In genomic region chr5:126499742-126500396, GRCh38 we compare ENCODE assay signal across 9 cellular contexts.
DNase-seq lines count a peak whose midpoint lies in the region; ATAC-seq, FAIRE-seq and TF ChIP-seq lines count a peak whose summit lies in the region.
"Had no signal": no experiment of that assay in that cellular context is flagged by ENCODE, and none has a peak within 500 bp of the region (broad histone marks: within the 10 kb centered on the region; RNA-seq: fewer than 3 reads in every experiment).

No MANE protein-coding gene starts in this region.

- H3K4ac ChIP-seq in mesenchymal stem cell (ENCODE audit: low read depth in 1 of 2, low read length in 2 of 2): no peak overlapping the region

- H3K4me1 ChIP-seq in heart right ventricle: peaks cover 0 to 20% (median 15%) of the 10 kb centered on the region in 9 donors
- H3K4me1 ChIP-seq in pancreas: peaks cover 0 to 9% (median 0%) of the 10 kb centered on the region in 3 donors
- H3K4me1 ChIP-seq in mesenchymal stem cell (ENCODE audit: control insufficient read depth, insufficient read depth, low read depth, low read length): peaks cover 13% of the 10 kb centered on the region

- intact Hi-C loops in heart right ventricle (cut with DNase I): loop anchor here in 6 of 10 donors (5.0 to 10.0 kb wide), 2 partner anchors 37 to 65 kb away; no protein-coding TSS in a partner anchor
- intact Hi-C loops in left ventricle myocardium superior (cut with micrococcal nuclease): loop anchor here (10.0 kb wide), 1 partner anchor 145 kb away; no protein-coding TSS in a partner anchor
- intact Hi-C loops in pancreas (cut with DNase I): no loop called here

- H4K8ac ChIP-seq in mesenchymal stem cell (ENCODE audit: low read length): no peak overlapping the region

- H3K4me3 ChIP-seq in heart right ventricle (no peak overlapping the region), coronary artery (no peak overlapping the region), pancreas (no peak overlapping the region), mesenchymal stem cell (ENCODE audit: insufficient read depth in 1 of 2, low read depth in 1 of 2, low read length in 2 of 2) (no peak overlapping the region)

- no peak overlapping the region for H3K4me2 ChIP-seq in mesenchymal stem cell (ENCODE audit: low read length, poor library complexity, severe bottlenecking)

- H3K23ac ChIP-seq in mesenchymal stem cell (ENCODE audit: low read length in 2 of 2): no peak overlapping the region

- H3K27me3 ChIP-seq in heart right ventricle (no peaks in the 10 kb centered on the region), pancreas (no peaks in the 10 kb centered on the region), mesenchymal stem cell (ENCODE audit: control insufficient read depth in 1 of 2, insufficient read depth in 1 of 2, low read length in 2 of 2) (no peaks in the 10 kb centered on the region)

- no peak overlapping the region for H2AK5ac ChIP-seq in mesenchymal stem cell (ENCODE audit: low read length, severe bottlenecking)

- no peaks in the 10 kb centered on the region for H3K79me1 ChIP-seq in mesenchymal stem cell (replicated peaks; ENCODE audit: low read length, poor library complexity, severe bottlenecking)

- H2BK15ac ChIP-seq in mesenchymal stem cell (ENCODE audit: low read depth, poor library complexity, severe bottlenecking): no peak overlapping the region

- H3K27ac ChIP-seq in heart right ventricle: no peak overlapping the region
- H3K27ac ChIP-seq in coronary artery: no peak overlapping the region
- H3K27ac ChIP-seq in pancreas: no peak overlapping the region
- no peak overlapping the region for H3K27ac ChIP-seq in mesenchymal stem cell (ENCODE audit: low read length, poor library complexity, severe bottlenecking)
- H3K27ac ChIP-seq: epithelial cell of prostate had no signal

- H3K9me3 ChIP-seq in heart right ventricle (no peaks in the 10 kb centered on the region), pancreas (no peaks in the 10 kb centered on the region), mesenchymal stem cell (ENCODE audit: control insufficient read depth, low read length) (no peaks in the 10 kb centered on the region)

- H3K18ac ChIP-seq in mesenchymal stem cell (ENCODE audit: low read depth in 1 of 2, low read length in 2 of 2): no peak overlapping the region

- WGBS in heart right ventricle, 2 donors: 89 to 92% methylated on average over 4 of the region's 4 CpGs
- 82 to 90% methylated on average over 4 of the region's 4 CpGs for WGBS in pancreas, 2 donors
- WGBS in mesenchymal stem cell: 90% methylated on average over 3 of the region's 4 CpGs

- no peak overlapping the region for H4K91ac ChIP-seq in mesenchymal stem cell (ENCODE audit: low read length)

- H3K36me3 ChIP-seq in heart right ventricle (peaks cover 0 to 28% (median 0%) of the 10 kb centered on the region in 9 donors), pancreas (no peaks in the 10 kb centered on the region), mesenchymal stem cell (ENCODE audit: control insufficient read depth in 1 of 2, insufficient read depth in 2 of 2, low read depth in 1 of 2, low read length in 2 of 2) (peaks cover 0 to 2% of the 10 kb centered on the region in 2 experiments)

- H2BK12ac ChIP-seq in mesenchymal stem cell (ENCODE audit: low read length in 2 of 2): peak overlapping the region in 1 of 2 experiments; percentile 13

- TF ChIP-seq CTCF in heart right ventricle (IDR thresholded peaks at IDR 0.05): peak; percentile 30 to 61 (median 51)
- peak; percentile 19 for TF ChIP-seq CTCF in coronary artery (IDR thresholded peaks at IDR 0.05)
- TF ChIP-seq CTCF in pancreas (IDR thresholded peaks at IDR 0.05): peak; percentile 16 to 48 (median 36)

- no peak overlapping the region for H2BK120ac ChIP-seq in mesenchymal stem cell (ENCODE audit: low read depth, low read length)

- H3K9ac ChIP-seq in mesenchymal stem cell (ENCODE audit: low read length): no peak overlapping the region

- no peak for ATAC-seq in heart right ventricle
- ATAC-seq in left ventricle myocardium superior: no peak
- peak; percentile 70 for ATAC-seq in HG02642 (IDR thresholded peaks at IDR 0.05; ENCODE audit: poor library complexity, unreplicated experiment)
- ATAC-seq in pancreas: peak in 3 of 4 donors; percentile 36 to 79 (median 47)

- DNase-seq in heart right ventricle: no peak
- DNase-seq in left ventricle myocardium superior: no peak
- peak; percentile 64 for DNase-seq in NOMO-1 treated with DMSO at 0.1 percent for 48 hours (lab: John Stamatoyannopoulos, UW; ENCODE audit: unreplicated experiment)
- DNase-seq in coronary artery (ENCODE audit: low spot score): no peak
- no peak for DNase-seq in pancreas
- no peak for DNase-seq in effector CD8-positive, alpha-beta T cell (lab: John Stamatoyannopoulos, UW)
- no peak for DNase-seq in mesenchymal stem cell

- FAIRE-seq in pancreas (lab: Jason Lieb, UNC): no peak

- no peak overlapping the region for H2AFZ ChIP-seq in mesenchymal stem cell (ENCODE audit: low read depth, low read length)

- no peak overlapping the region for H2BK5ac ChIP-seq in mesenchymal stem cell (ENCODE audit: low read depth, low read length, poor library complexity, severe bottlenecking)

- no peak overlapping the region for H3K14ac ChIP-seq in mesenchymal stem cell (ENCODE audit: low read length in 2 of 2)

Comparison
In these comparisons a context has a peak if more than half of its experiments do, and no peak if none do; other contexts are left out.
1. ATAC-seq: peak in HG02642 (single experiment) and pancreas (3 of 4); none in heart right ventricle (0 of 8) and left ventricle myocardium superior (single experiment).
2. intact Hi-C loops: an anchor here in heart right ventricle (5.0 to 10.0 kb wide) and left ventricle myocardium superior (10.0 kb wide); none called in pancreas.
3. Peak in every context shown above with its lines, with median percentiles within 50 percentile points of each other: CTCF ChIP-seq.